In the genomic region with DNA sequence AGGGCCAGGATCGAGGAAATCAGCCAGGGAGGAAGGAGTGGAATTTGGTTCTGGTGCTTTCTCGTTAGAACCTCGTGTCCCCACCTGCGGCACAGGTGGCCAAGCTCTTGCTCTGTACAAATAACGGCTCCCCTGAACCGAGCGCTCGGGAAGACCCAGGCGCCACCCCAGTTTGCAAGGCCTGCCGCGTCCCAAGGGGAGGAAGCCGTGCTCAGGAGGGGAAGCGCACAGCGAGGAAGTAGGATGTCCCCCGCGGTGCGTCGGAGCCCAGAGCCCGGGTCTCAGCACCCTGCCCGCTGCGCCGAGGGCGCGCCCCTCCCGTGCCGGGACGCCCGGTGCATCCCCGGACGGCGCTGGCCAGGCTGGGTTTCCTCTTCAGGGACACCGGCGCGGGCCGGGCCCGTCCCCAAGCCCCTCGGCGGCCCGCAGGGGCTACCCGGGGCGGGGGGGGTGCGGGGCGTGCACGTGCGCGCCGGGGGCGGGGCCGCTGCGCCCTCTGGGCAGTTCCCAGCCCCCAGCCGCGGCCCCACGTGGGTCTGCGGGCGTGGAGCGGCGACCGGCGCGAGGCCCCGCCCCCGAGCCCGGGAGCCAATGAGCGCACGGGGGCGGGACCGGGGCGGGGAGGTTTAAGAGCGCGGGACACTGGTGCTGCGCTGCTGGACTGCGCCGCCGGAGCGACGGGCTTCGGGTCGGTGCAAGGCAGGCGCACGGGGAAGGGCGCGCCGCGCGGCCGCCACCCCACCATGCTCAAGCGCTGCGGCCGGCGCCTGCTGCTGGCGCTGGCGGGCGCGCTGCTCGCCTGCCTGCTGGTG, we compare ENCODE assay signal across 1 cellular context.
TF ChIP-seq lines count a peak whose summit lies in the region.

TSS of gene LFNG (plus strand) at position 656 of the 812 bp plus-strand sequence. CDS start at position 744, 88 bp downstream.

TF ChIP-seq in GM12878, 131 proteins besides CTCF, POLR2A, EP300 and RAD21 (continued from another document and continues in another):
- TF ChIP-seq BCL3 (IDR thresholded peaks at IDR 0.05; ENCODE audit: borderline replicate concordance, insufficient read depth, low read depth, low read length, poor library complexity, severe bottlenecking) = no peak
- TF ChIP-seq, protein P1, sequence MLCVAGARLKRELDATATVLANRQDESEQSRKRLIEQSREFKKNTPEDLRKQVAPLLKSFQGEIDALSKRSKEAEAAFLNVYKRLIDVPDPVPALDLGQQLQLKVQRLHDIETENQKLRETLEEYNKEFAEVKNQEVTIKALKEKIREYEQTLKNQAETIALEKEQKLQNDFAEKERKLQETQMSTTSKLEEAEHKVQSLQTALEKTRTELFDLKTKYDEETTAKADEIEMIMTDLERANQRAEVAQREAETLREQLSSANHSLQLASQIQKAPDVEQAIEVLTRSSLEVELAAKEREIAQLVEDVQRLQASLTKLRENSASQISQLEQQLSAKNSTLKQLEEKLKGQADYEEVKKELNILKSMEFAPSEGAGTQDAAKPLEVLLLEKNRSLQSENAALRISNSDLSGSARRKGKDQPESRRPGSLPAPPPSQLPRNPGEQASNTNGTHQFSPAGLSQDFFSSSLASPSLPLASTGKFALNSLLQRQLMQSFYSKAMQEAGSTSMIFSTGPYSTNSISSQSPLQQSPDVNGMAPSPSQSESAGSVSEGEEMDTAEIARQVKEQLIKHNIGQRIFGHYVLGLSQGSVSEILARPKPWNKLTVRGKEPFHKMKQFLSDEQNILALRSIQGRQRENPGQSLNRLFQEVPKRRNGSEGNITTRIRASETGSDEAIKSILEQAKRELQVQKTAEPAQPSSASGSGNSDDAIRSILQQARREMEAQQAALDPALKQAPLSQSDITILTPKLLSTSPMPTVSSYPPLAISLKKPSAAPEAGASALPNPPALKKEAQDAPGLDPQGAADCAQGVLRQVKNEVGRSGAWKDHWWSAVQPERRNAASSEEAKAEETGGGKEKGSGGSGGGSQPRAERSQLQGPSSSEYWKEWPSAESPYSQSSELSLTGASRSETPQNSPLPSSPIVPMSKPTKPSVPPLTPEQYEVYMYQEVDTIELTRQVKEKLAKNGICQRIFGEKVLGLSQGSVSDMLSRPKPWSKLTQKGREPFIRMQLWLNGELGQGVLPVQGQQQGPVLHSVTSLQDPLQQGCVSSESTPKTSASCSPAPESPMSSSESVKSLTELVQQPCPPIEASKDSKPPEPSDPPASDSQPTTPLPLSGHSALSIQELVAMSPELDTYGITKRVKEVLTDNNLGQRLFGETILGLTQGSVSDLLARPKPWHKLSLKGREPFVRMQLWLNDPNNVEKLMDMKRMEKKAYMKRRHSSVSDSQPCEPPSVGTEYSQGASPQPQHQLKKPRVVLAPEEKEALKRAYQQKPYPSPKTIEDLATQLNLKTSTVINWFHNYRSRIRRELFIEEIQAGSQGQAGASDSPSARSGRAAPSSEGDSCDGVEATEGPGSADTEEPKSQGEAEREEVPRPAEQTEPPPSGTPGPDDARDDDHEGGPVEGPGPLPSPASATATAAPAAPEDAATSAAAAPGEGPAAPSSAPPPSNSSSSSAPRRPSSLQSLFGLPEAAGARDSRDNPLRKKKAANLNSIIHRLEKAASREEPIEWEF (IDR thresholded peaks at IDR 0.05; ENCODE audit: insufficient replicate concordance, low read depth, low read length) = no peak
- TF ChIP-seq SRF (IDR thresholded peaks at IDR 0.05; ENCODE audit: low read depth in 2 of 2, low read length in 2 of 2) = no peak
- TF ChIP-seq, protein P2, sequence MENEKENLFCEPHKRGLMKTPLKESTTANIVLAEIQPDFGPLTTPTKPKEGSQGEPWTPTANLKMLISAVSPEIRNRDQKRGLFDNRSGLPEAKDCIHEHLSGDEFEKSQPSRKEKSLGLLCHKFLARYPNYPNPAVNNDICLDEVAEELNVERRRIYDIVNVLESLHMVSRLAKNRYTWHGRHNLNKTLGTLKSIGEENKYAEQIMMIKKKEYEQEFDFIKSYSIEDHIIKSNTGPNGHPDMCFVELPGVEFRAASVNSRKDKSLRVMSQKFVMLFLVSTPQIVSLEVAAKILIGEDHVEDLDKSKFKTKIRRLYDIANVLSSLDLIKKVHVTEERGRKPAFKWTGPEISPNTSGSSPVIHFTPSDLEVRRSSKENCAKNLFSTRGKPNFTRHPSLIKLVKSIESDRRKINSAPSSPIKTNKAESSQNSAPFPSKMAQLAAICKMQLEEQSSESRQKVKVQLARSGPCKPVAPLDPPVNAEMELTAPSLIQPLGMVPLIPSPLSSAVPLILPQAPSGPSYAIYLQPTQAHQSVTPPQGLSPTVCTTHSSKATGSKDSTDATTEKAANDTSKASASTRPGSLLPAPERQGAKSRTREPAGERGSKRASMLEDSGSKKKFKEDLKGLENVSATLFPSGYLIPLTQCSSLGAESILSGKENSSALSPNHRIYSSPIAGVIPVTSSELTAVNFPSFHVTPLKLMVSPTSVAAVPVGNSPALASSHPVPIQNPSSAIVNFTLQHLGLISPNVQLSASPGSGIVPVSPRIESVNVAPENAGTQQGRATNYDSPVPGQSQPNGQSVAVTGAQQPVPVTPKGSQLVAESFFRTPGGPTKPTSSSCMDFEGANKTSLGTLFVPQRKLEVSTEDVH (IDR thresholded peaks at IDR 0.05; ENCODE audit: low read depth, partially characterized antibody) = no peak
- no peak for TF ChIP-seq JUND (IDR thresholded peaks at IDR 0.05; ENCODE audit: low read depth, low read length)
- no peak; the same call in 1 of the 2 replicates for TF ChIP-seq SIN3A (IDR thresholded peaks at IDR 0.05; ENCODE audit: low read depth, low read length)
- TF ChIP-seq EGR1 (IDR thresholded peaks at IDR 0.05; ENCODE audit: borderline replicate concordance in 1 of 2, low read depth in 2 of 2, low read length in 2 of 2) = no peak
- no peak for TF ChIP-seq PAX8 (IDR thresholded peaks at IDR 0.05)
- no peak for TF ChIP-seq GABPA (IDR thresholded peaks at IDR 0.05; ENCODE audit: low read depth)
- no peak for TF ChIP-seq NFYA (IDR thresholded peaks at IDR 0.05; ENCODE audit: borderline replicate concordance, low read depth, low read length)
- TF ChIP-seq ZSCAN29 (IDR thresholded peaks at IDR 0.05) = no peak
- TF ChIP-seq, protein P3, sequence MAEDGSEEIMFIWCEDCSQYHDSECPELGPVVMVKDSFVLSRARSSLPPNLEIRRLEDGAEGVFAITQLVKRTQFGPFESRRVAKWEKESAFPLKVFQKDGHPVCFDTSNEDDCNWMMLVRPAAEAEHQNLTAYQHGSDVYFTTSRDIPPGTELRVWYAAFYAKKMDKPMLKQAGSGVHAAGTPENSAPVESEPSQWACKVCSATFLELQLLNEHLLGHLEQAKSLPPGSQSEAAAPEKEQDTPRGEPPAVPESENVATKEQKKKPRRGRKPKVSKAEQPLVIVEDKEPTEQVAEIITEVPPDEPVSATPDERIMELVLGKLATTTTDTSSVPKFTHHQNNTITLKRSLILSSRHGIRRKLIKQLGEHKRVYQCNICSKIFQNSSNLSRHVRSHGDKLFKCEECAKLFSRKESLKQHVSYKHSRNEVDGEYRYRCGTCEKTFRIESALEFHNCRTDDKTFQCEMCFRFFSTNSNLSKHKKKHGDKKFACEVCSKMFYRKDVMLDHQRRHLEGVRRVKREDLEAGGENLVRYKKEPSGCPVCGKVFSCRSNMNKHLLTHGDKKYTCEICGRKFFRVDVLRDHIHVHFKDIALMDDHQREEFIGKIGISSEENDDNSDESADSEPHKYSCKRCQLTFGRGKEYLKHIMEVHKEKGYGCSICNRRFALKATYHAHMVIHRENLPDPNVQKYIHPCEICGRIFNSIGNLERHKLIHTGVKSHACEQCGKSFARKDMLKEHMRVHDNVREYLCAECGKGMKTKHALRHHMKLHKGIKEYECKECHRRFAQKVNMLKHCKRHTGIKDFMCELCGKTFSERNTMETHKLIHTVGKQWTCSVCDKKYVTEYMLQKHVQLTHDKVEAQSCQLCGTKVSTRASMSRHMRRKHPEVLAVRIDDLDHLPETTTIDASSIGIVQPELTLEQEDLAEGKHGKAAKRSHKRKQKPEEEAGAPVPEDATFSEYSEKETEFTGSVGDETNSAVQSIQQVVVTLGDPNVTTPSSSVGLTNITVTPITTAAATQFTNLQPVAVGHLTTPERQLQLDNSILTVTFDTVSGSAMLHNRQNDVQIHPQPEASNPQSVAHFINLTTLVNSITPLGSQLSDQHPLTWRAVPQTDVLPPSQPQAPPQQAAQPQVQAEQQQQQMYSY (CRISPR knock-in tag; IDR thresholded peaks at IDR 0.05) = no peak
- TF ChIP-seq TCF3 (IDR thresholded peaks at IDR 0.05; ENCODE audit: borderline replicate concordance, insufficient read depth, low read depth, low read length) = no peak
- no peak for TF ChIP-seq IRF4 (IDR thresholded peaks at IDR 0.05; ENCODE audit: low read depth, low read length)
- TF ChIP-seq HDGF (IDR thresholded peaks at IDR 0.05) = no peak
- peak; percentile 79 for TF ChIP-seq NKRF (conservative IDR thresholded peaks at IDR 0.05)
- no peak for TF ChIP-seq FOS (IDR thresholded peaks at IDR 0.05; ENCODE audit: borderline replicate concordance, extremely low read depth, insufficient read length)
- TF ChIP-seq, protein P4, sequence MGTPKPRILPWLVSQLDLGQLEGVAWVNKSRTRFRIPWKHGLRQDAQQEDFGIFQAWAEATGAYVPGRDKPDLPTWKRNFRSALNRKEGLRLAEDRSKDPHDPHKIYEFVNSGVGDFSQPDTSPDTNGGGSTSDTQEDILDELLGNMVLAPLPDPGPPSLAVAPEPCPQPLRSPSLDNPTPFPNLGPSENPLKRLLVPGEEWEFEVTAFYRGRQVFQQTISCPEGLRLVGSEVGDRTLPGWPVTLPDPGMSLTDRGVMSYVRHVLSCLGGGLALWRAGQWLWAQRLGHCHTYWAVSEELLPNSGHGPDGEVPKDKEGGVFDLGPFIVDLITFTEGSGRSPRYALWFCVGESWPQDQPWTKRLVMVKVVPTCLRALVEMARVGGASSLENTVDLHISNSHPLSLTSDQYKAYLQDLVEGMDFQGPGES (IDR thresholded peaks at IDR 0.05) = no peak
- TF ChIP-seq, protein P5, sequence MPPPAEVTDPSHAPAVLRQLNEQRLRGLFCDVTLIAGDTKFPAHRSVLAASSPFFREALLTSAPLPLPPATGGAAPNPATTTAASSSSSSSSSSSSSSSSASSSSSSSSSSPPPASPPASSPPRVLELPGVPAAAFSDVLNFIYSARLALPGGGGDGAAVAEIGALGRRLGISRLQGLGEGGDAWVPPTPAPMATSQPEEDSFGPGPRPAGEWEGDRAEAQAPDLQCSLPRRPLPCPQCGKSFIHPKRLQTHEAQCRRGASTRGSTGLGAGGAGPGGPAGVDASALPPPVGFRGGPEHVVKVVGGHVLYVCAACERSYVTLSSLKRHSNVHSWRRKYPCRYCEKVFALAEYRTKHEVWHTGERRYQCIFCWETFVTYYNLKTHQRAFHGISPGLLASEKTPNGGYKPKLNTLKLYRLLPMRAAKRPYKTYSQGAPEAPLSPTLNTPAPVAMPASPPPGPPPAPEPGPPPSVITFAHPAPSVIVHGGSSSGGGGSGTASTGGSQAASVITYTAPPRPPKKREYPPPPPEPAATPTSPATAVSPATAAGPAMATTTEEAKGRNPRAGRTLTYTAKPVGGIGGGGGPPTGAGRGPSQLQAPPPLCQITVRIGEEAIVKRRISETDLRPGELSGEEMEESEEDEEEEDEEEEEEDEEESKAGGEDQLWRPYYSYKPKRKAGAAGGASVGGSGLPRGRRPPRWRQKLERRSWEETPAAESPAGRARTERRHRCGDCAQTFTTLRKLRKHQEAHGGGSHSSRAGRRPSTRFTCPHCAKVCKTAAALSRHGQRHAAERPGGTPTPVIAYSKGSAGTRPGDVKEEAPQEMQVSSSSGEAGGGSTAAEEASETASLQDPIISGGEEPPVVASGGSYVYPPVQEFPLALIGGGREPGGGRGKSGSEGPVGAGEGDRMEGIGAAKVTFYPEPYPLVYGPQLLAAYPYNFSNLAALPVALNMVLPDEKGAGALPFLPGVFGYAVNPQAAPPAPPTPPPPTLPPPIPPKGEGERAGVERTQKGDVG (CRISPR knock-in tag; IDR thresholded peaks at IDR 0.05) = no peak
- TF ChIP-seq SKIL (IDR thresholded peaks at IDR 0.05; ENCODE audit: low read depth, poor library complexity, severe bottlenecking) = no peak
- TF ChIP-seq DPF2 (IDR thresholded peaks at IDR 0.05) = no peak
- peak; percentile 46 for TF ChIP-seq IKZF1 (conservative IDR thresholded peaks at IDR 0.05)
- no peak for TF ChIP-seq CBX3 (IDR thresholded peaks at IDR 0.05; ENCODE audit: borderline replicate concordance, low read depth)
- TF ChIP-seq YBX1 (IDR thresholded peaks at IDR 0.05) = no peak
- no peak for TF ChIP-seq BMI1 (IDR thresholded peaks at IDR 0.05; ENCODE audit: borderline replicate concordance)
- TF ChIP-seq POLR2AphosphoS5 (IDR thresholded peaks at IDR 0.05; ENCODE audit: low read length) = peak; percentile 60; the same call in 1 of the 2 replicates
- peak; percentile 83 to 96; a peak in 3 of 4 replicates for TF ChIP-seq BHLHE40 (IDR thresholded peaks at IDR 0.05; ENCODE audit: borderline replicate concordance in 1 of 2, low read depth in 2 of 2, low read length in 1 of 2)
- TF ChIP-seq TCF7 (IDR thresholded peaks at IDR 0.05; ENCODE audit: borderline replicate concordance) = no peak
- no peak for TF ChIP-seq SMAD1 (IDR thresholded peaks at IDR 0.05; ENCODE audit: low read depth, partially characterized antibody)
- TF ChIP-seq ZNF622 (IDR thresholded peaks at IDR 0.05) = no peak
